In genomic region chr1:200669314-200670214, GRCh38 we compare ENCODE assay signal across 8 cellular contexts. TPM values are rescaled to one million over a fixed set of nuclear protein-coding genes. Genes with fewer than 3 reads are reported as not detected.
DNase-seq lines count a peak whose midpoint lies in the region; ATAC-seq and TF ChIP-seq lines count a peak whose summit lies in the region.

Gene DDX59 (minus strand): TSS chr1:200669907. CDS start chr1:200666740, 3,167 bp downstream.

- intact Hi-C loops in activated naive CD4-positive, alpha-beta T cell treated with anti-CD3 and anti-CD28 coated beads for 36 hours (cut with micrococcal nuclease) = loop anchor here (1.0 to 10.0 kb wide), 10 partner anchors 44 to 835 kb away; partner anchors contain the start of genes CSRP1, KIF14, KIF21B and ZNF281

- TF ChIP-seq CTCF in HFF-Myc (IDR thresholded peaks at IDR 0.05; ENCODE audit: low read depth, low read length, missing control alignments) = no peak
- peak in 1 of 4 experiments; percentile 26 for TF ChIP-seq CTCF in gastroesophageal sphincter (IDR thresholded peaks at IDR 0.05)

- DNase-seq in GM03348 (ENCODE audit: low spot score) (peak; percentile 97), HFF-Myc (ENCODE audit: extremely low read depth, low read depth) (peak; percentile 91), NAMALWA (ENCODE audit: low spot score) (peak; percentile 93), SK-N-DZ (ENCODE audit: low spot score) (peak; percentile 95), non-pigmented ciliary epithelial cell (ENCODE audit: low read depth) (peak; percentile 89), superior temporal gyrus (ENCODE audit: extremely low spot score) (peak; percentile 92)
- DNase-seq in activated naive CD4-positive, alpha-beta T cell treated with anti-CD3 and anti-CD28 coated beads for 36 hours = peak; percentile 93

- H3K27ac ChIP-seq in gastroesophageal sphincter = peak within 1 kb of the TSS; percentile 93 to 100 (median 100)

- CTCF ChIA-PET in activated naive CD4-positive, alpha-beta T cell treated with anti-CD3 and anti-CD28 coated beads for 36 hours (lab: Charles Lee) = interaction anchor here (0.6 to 4.8 kb wide), 5 partner anchors 36 to 133 kb away, joined by 3 to 47 read pairs (median 9); partner anchors contain the start of gene KIF14

- peaks cover 35% of the 10 kb centered on the region for H3K4me1 Mint-ChIP-seq in activated naive CD4-positive, alpha-beta T cell treated with anti-CD3 and anti-CD28 coated beads for 36 hours (ENCODE audit: low read depth)

- peaks cover 3 to 21% of the 10 kb centered on the region in 2 donors for H3K36me3 ChIP-seq in gastroesophageal sphincter

- H3K27ac Mint-ChIP-seq in activated naive CD4-positive, alpha-beta T cell treated with anti-CD3 and anti-CD28 coated beads for 36 hours = peak within 1 kb of the TSS; percentile 99

- H3K27me3 Mint-ChIP-seq in activated naive CD4-positive, alpha-beta T cell treated with anti-CD3 and anti-CD28 coated beads for 36 hours (ENCODE audit: low read depth) = no peaks in the 10 kb centered on the region

- H3K4me1 ChIP-seq in gastroesophageal sphincter = peaks cover 5 to 47% (median 15%) of the 10 kb centered on the region in 3 donors

- no peaks in the 10 kb centered on the region for H3K27me3 ChIP-seq in gastroesophageal sphincter

- H3K36me3 Mint-ChIP-seq in activated naive CD4-positive, alpha-beta T cell treated with anti-CD3 and anti-CD28 coated beads for 36 hours (ENCODE audit: low read depth) = peaks cover 12% of the 10 kb centered on the region

- no peak for TF ChIP-seq EP300 in gastroesophageal sphincter (IDR thresholded peaks at IDR 0.05)

- peak; percentile 93 for ATAC-seq in gastroesophageal sphincter

- H3K4me3 ChIP-seq in HFF-Myc (replicated peaks; ENCODE audit: low read depth, low read length) (peak within 1 kb of the TSS; percentile 68), gastroesophageal sphincter (peak within 1 kb of the TSS; percentile 76 to 92)

- H3K4me3 Mint-ChIP-seq in activated naive CD4-positive, alpha-beta T cell treated with anti-CD3 and anti-CD28 coated beads for 36 hours = peak within 1 kb of the TSS; percentile 100

- 0% methylated on average over 9 to 14 of the region's 89 CpGs for WGBS in gastroesophageal sphincter (ENCODE audit: low coverage in 1 of 2), 2 donors

- H3K9me3 ChIP-seq in gastroesophageal sphincter = no peaks in the 10 kb centered on the region

- no peaks in the 10 kb centered on the region for H3K9me3 Mint-ChIP-seq in activated naive CD4-positive, alpha-beta T cell treated with anti-CD3 and anti-CD28 coated beads for 36 hours

- TF ChIP-seq POLR2A in gastroesophageal sphincter (IDR thresholded peaks at IDR 0.05) = peak; percentile 91 to 94

RNA-seq across cellular contexts. Expression of gene DDX59, which starts in this region (rescaled TPM):
- 12.6 and 16.0 TPM in 2 replicates for polyA plus RNA-seq in SK-N-DZ (2014; cell fraction: cytosol; rRNA removed)
- 16.9 and 24.1 TPM in 2 replicates for polyA plus RNA-seq in SK-N-DZ (2014; cell fraction: nucleus; rRNA removed)
- total RNA-seq in activated naive CD4-positive, alpha-beta T cell treated with anti-CD3 and anti-CD28 coated beads for 36 hours = 10 to 100 TPM; 20.9 to 22.7 TPM
- total RNA-seq in gastroesophageal sphincter = 10 to 100 TPM; 21.8 to 34.7 (median 24.3) TPM

Comparison
In these comparisons a context has a peak if more than half of its experiments do, and no peak if none do; other contexts are left out.
1. Peak in every context shown above with its lines: DNase-seq, ATAC-seq, H3K4me3 ChIP-seq and H3K27ac ChIP-seq.